In the genomic region with DNA sequence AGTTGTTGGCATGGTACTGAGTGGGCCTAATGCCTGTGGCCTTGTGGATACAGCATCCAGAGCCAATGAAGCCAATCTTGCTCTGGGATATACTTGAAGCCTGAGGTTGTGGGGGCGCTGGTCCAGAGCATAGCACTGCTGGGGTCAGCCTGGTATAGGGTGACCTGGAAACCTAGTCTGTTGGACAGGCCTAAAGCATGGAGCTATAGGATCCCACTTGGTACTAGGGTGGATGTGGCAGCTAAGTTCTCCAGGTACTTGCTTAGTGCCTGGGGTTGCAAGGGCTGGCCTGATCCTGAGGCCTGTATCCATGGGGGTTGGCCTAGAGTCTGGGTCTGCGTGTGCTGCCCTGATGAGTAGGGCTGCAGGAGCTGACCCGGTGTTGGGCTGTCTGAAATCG, we compare ENCODE assay signal across 18 cellular contexts.
DNase-seq lines count a peak whose midpoint lies in the region; ATAC-seq and TF ChIP-seq lines count a peak whose summit lies in the region.
"Had no signal": no experiment of that assay in that cellular context is flagged by ENCODE, and none has a peak within 500 bp of the region (broad histone marks: within the 10 kb centered on the region; RNA-seq: fewer than 3 reads in every experiment).

No MANE protein-coding gene starts in this region.

- H2AK5ac ChIP-seq in mesenchymal stem cell (ENCODE audit: low read length, severe bottlenecking) = no peak overlapping the region

- no peak overlapping the region for H3K27ac ChIP-seq in gastroesophageal sphincter
- H3K27ac ChIP-seq in upper lobe of right lung = no peak overlapping the region
- H3K27ac ChIP-seq in mesenchymal stem cell (ENCODE audit: low read length, poor library complexity, severe bottlenecking) = no peak overlapping the region

- no peak for TF ChIP-seq EP300 in gastroesophageal sphincter (IDR thresholded peaks at IDR 0.05)

- no peak overlapping the region for H3K14ac ChIP-seq in mesenchymal stem cell (ENCODE audit: low read length in 2 of 2)

- no peak for TF ChIP-seq POLR2A in gastroesophageal sphincter (IDR thresholded peaks at IDR 0.05)

- H2BK5ac ChIP-seq in mesenchymal stem cell (ENCODE audit: low read depth, low read length, poor library complexity, severe bottlenecking) = no peak overlapping the region

- no peak overlapping the region for H3K23ac ChIP-seq in mesenchymal stem cell (ENCODE audit: low read length in 2 of 2)

- H3K9me3 Mint-ChIP-seq in stimulated activated memory B cell treated with anti-CD40 and anti-IgM and Interleukin-4, amounts not matched to agents 10 μg/mL and 1 μg/mL and 100 μg/mL, for 72 hours = peaks cover 16% of the 10 kb centered on the region
- H3K9me3 Mint-ChIP-seq in Caco-2 (ENCODE audit: unreplicated experiment) = peaks cover 11% of the 10 kb centered on the region

- H3K9ac ChIP-seq in mesenchymal stem cell (ENCODE audit: low read length) = no peak overlapping the region

- H3K4me3 Mint-ChIP-seq in stimulated activated memory B cell treated with anti-CD40 and anti-IgM and Interleukin-4, amounts not matched to agents 10 μg/mL and 1 μg/mL and 100 μg/mL, for 72 hours = no peak overlapping the region
- H3K4me3 Mint-ChIP-seq in Caco-2 (ENCODE audit: unreplicated experiment) = no peak overlapping the region
- H3K4me3 Mint-ChIP-seq: CD4-positive, alpha-beta memory T cell; HFFc6 had no signal

- H3K9me3 ChIP-seq in gastroesophageal sphincter (peaks cover 0 to 10% (median 0%) of the 10 kb centered on the region in 3 donors), upper lobe of right lung (no peaks in the 10 kb centered on the region), Caco-2 (no peaks in the 10 kb centered on the region), mesenchymal stem cell (ENCODE audit: control insufficient read depth, low read length) (peaks cover 25% of the 10 kb centered on the region)
- H3K9me3 ChIP-seq: HAP-1 had no signal

- DNase-seq in sciatic nerve (ENCODE audit: low spot score) (no peak), upper lobe of right lung (peak; percentile 43), Caco-2 (no peak), mesenchymal stem cell (no peak)
- DNase-seq: C1 segment of cervical spinal cord; CD4-positive, alpha-beta memory T cell; DMS 273 treated with DMSO at 0.1 percent for 48 hours; DMS79; EL; GDM1; GOT3; HFFc6 had no signal

- H3K27me3 Mint-ChIP-seq in stimulated activated memory B cell treated with anti-CD40 and anti-IgM and Interleukin-4, amounts not matched to agents 10 μg/mL and 1 μg/mL and 100 μg/mL, for 72 hours = no peaks in the 10 kb centered on the region
- H3K27me3 Mint-ChIP-seq in Caco-2 (ENCODE audit: insufficient read depth, unreplicated experiment) = no peaks in the 10 kb centered on the region
- H3K27me3 Mint-ChIP-seq: CD4-positive, alpha-beta memory T cell had no signal

- intact Hi-C loops in sciatic nerve (cut with DNase I) (no loop called here), upper lobe of right lung (cut with DNase I) (no loop called here), Caco-2 (cut with micrococcal nuclease; ENCODE audit: unreplicated experiment) (no loop called here)

- ATAC-seq in gastroesophageal sphincter (peak; percentile 31), sciatic nerve (peak; percentile 26), upper lobe of right lung (peak; percentile 43), GM18858 (IDR thresholded peaks at IDR 0.05; ENCODE audit: unreplicated experiment) (no peak), GM21526 (IDR thresholded peaks at IDR 0.05; ENCODE audit: low FRiP score, unreplicated experiment) (no peak)
- ATAC-seq in stimulated activated memory B cell treated with anti-CD40 and anti-IgM and Interleukin-4, amounts not matched to agents 10 μg/mL and 1 μg/mL and 100 μg/mL, for 72 hours = peak; percentile 57
- ATAC-seq: GM12878 had no signal

- CTCF ChIA-PET in Caco-2 (lab: Charles Lee) = no interaction called here

- H3K79me1 ChIP-seq in mesenchymal stem cell (replicated peaks; ENCODE audit: low read length, poor library complexity, severe bottlenecking) = no peaks in the 10 kb centered on the region

- BruUV-seq in Caco-2 (replicated peaks; lab: Mats Ljungman, UMichigan) = no TSS peak

- no peak overlapping the region for H2BK12ac ChIP-seq in mesenchymal stem cell (ENCODE audit: low read length in 2 of 2)

- H3K36me3 Mint-ChIP-seq in stimulated activated memory B cell treated with anti-CD40 and anti-IgM and Interleukin-4, amounts not matched to agents 10 μg/mL and 1 μg/mL and 100 μg/mL, for 72 hours = no peaks in the 10 kb centered on the region
- no peaks in the 10 kb centered on the region for H3K36me3 Mint-ChIP-seq in Caco-2 (ENCODE audit: insufficient read depth, unreplicated experiment)

- H3K4me1 Mint-ChIP-seq in stimulated activated memory B cell treated with anti-CD40 and anti-IgM and Interleukin-4, amounts not matched to agents 10 μg/mL and 1 μg/mL and 100 μg/mL, for 72 hours = no peaks in the 10 kb centered on the region
- H3K4me1 Mint-ChIP-seq in Caco-2 (ENCODE audit: low read depth, unreplicated experiment) = no peaks in the 10 kb centered on the region
- H3K4me1 Mint-ChIP-seq: CD4-positive, alpha-beta memory T cell had no signal

- 100% methylated on average over 2 of the region's 4 CpGs; no CpG with 5 or more reads in 1 of the 2 donors for WGBS in gastroesophageal sphincter (ENCODE audit: low coverage in 1 of 2), 2 donors
- WGBS in mesenchymal stem cell = 95% methylated on average over 4 of the region's 4 CpGs

- H3K4me1 ChIP-seq in gastroesophageal sphincter (no peaks in the 10 kb centered on the region), upper lobe of right lung (no peaks in the 10 kb centered on the region), Caco-2 (no peaks in the 10 kb centered on the region), mesenchymal stem cell (ENCODE audit: control insufficient read depth, insufficient read depth, low read depth, low read length) (no peaks in the 10 kb centered on the region)
- H3K4me1 ChIP-seq: HAP-1 had no signal

- H3K36me3 ChIP-seq in gastroesophageal sphincter (no peaks in the 10 kb centered on the region), upper lobe of right lung (no peaks in the 10 kb centered on the region), Caco-2 (ENCODE audit: control insufficient read depth, insufficient read depth, low read length) (no peaks in the 10 kb centered on the region), mesenchymal stem cell (ENCODE audit: control insufficient read depth in 1 of 2, insufficient read depth in 2 of 2, low read depth in 1 of 2, low read length in 2 of 2) (no peaks in the 10 kb centered on the region)
- H3K36me3 ChIP-seq: HAP-1 had no signal

- H4K91ac ChIP-seq in mesenchymal stem cell (ENCODE audit: low read length) = no peak overlapping the region

- H3K27me3 ChIP-seq in gastroesophageal sphincter = no peaks in the 10 kb centered on the region
- no peaks in the 10 kb centered on the region for H3K27me3 ChIP-seq in upper lobe of right lung
- H3K27me3 ChIP-seq in Caco-2 (replicated peaks; ENCODE audit: control insufficient read depth, insufficient read depth, low read length) = no peaks in the 10 kb centered on the region
- H3K27me3 ChIP-seq in mesenchymal stem cell (ENCODE audit: control insufficient read depth in 1 of 2, insufficient read depth in 1 of 2, low read length in 2 of 2) = no peaks in the 10 kb centered on the region

- H3K4me3 ChIP-seq in gastroesophageal sphincter (no peak overlapping the region), upper lobe of right lung (no peak overlapping the region), Caco-2 (ENCODE audit: low read depth, low read length) (no peak overlapping the region), mesenchymal stem cell (ENCODE audit: insufficient read depth in 1 of 2, low read depth in 1 of 2, low read length in 2 of 2) (no peak overlapping the region)
- H3K4me3 ChIP-seq: GM12878, HAP-1 had no signal

- no peak overlapping the region for H4K8ac ChIP-seq in mesenchymal stem cell (ENCODE audit: low read length)

- no peak overlapping the region for H3K4me2 ChIP-seq in mesenchymal stem cell (ENCODE audit: low read length, poor library complexity, severe bottlenecking)

- H2BK120ac ChIP-seq in mesenchymal stem cell (ENCODE audit: low read depth, low read length) = no peak overlapping the region

- H3K27ac Mint-ChIP-seq in stimulated activated memory B cell treated with anti-CD40 and anti-IgM and Interleukin-4, amounts not matched to agents 10 μg/mL and 1 μg/mL and 100 μg/mL, for 72 hours = no peak overlapping the region
- H3K27ac Mint-ChIP-seq in Caco-2 (ENCODE audit: unreplicated experiment) = no peak overlapping the region
- H3K27ac Mint-ChIP-seq: HFFc6 had no signal

- POLR2A ChIA-PET in Caco-2 (lab: Charles Lee) = no interaction called here

- H3K18ac ChIP-seq in mesenchymal stem cell (ENCODE audit: low read depth in 1 of 2, low read length in 2 of 2) = no peak overlapping the region

- TF ChIP-seq CTCF in gastroesophageal sphincter (IDR thresholded peaks at IDR 0.05) = no peak
- no peak for TF ChIP-seq CTCF in upper lobe of right lung (IDR thresholded peaks at IDR 0.05)
- TF ChIP-seq CTCF in Caco-2 (IDR thresholded peaks at IDR 0.05; ENCODE audit: insufficient read depth in 1 of 2, low read depth in 1 of 2, low read length in 1 of 2, severe bottlenecking in 1 of 2, unreplicated experiment in 1 of 2) = no peak

- H3K4ac ChIP-seq in mesenchymal stem cell (ENCODE audit: low read depth in 1 of 2, low read length in 2 of 2) = no peak overlapping the region

- H2BK15ac ChIP-seq in mesenchymal stem cell (ENCODE audit: low read depth, poor library complexity, severe bottlenecking) = no peak overlapping the region

- H2AFZ ChIP-seq in mesenchymal stem cell (ENCODE audit: low read depth, low read length) = no peak overlapping the region

Comparison
In these comparisons a context has a peak if more than half of its experiments do, and no peak if none do; other contexts are left out.
1. ATAC-seq: peak in gastroesophageal sphincter (single experiment), sciatic nerve (single experiment), stimulated activated memory B cell treated with anti-CD40 and anti-IgM and Interleukin-4, amounts not matched to agents 10 μg/mL and 1 μg/mL and 100 μg/mL, for 72 hours (single experiment) and upper lobe of right lung (single experiment); none in GM18858 (single experiment) and GM21526 (single experiment).